9 cellular contexts compared by ENCODE assay signal in genomic region chr5:41291323-41291722, GRCh38.
"Had no signal": no experiment of that assay in that cellular context is flagged by ENCODE, and none has a peak within 500 bp of the region (broad histone marks: within the 10 kb centered on the region; RNA-seq: fewer than 3 reads in every experiment).

No MANE protein-coding gene starts in this region.

- H3K4me1 ChIP-seq: HAP-1 had no signal

- H3K4me1 Mint-ChIP-seq: IgD-negative memory B cell had no signal

- H3K4me3 ChIP-seq: GM23248, HAP-1 had no signal

- H3K36me3 Mint-ChIP-seq: IgD-negative memory B cell had no signal

- H3K4me3 Mint-ChIP-seq: HFFc6, IgD-negative memory B cell had no signal

- H3K9me3 Mint-ChIP-seq: HFFc6 had no signal

- H3K9me3 ChIP-seq: HAP-1 had no signal

- H3K27ac ChIP-seq: GM23248, HL-60 had no signal

- H2AFZ ChIP-seq: GM23248 had no signal

- H3K9ac ChIP-seq: GM23248 had no signal

- DNase-seq: GM23248, GOT3, H7, HFFc6, KG1 had no signal

- H3K27me3 Mint-ChIP-seq: IgD-negative memory B cell had no signal

- H3K36me3 ChIP-seq: HAP-1 had no signal

- H3K27ac Mint-ChIP-seq: HFFc6, IgD-negative memory B cell had no signal

- ATAC-seq: HCT116 had no signal
